ENCODE assay signal across 21 cellular contexts in the genomic region with DNA sequence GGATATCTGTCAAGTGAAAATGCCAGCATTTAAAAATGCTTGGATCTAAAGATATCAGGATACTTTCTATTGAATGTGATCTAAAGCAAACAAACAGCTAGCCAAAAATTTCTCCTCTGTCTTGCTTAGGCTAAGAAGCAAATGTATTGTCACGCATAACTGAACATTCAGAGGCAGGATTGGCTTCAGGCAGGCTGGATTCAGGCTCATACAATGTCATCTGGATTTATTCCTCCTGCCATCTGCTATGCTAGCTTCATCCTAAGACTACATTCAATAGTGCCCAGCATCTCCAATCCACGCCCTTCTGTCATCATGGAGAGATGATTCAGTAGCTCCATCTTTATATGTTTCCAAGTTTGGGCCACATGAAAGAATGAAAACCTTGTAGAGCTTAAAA. TPM values are rescaled to one million over a fixed set of nuclear protein-coding genes. Genes with fewer than 3 reads are reported as not detected.
DNase-seq lines count a peak whose midpoint lies in the region; ATAC-seq and TF ChIP-seq lines count a peak whose summit lies in the region.
"Had no signal": no experiment of that assay in that cellular context is flagged by ENCODE, and none has a peak within 500 bp of the region (broad histone marks: within the 10 kb centered on the region; RNA-seq: fewer than 3 reads in every experiment).

No MANE protein-coding gene starts in this region.

- ATAC-seq in GM18505 (IDR thresholded peaks at IDR 0.05; ENCODE audit: unreplicated experiment), result no peak
- ATAC-seq: PC-3 had no signal

- no peaks in the 10 kb centered on the region for H3K4me1 ChIP-seq in ascending aorta
- H3K4me1 ChIP-seq: HAP-1 had no signal

- no peak overlapping the region for H3K27ac ChIP-seq in ascending aorta
- H3K27ac ChIP-seq: 22Rv1 had no signal

- no peak overlapping the region for H3K27ac Mint-ChIP-seq in activated CD4-positive, alpha-beta T cell treated with anti-CD3 and anti-CD28 coated beads, Interleukin-2, amount 10 ng/mL, durations not matched to agents 7 days and 5 days
- H3K27ac Mint-ChIP-seq: HFFc6 had no signal

- no peaks in the 10 kb centered on the region for H3K36me3 Mint-ChIP-seq in activated CD4-positive, alpha-beta T cell treated with anti-CD3 and anti-CD28 coated beads, Interleukin-2, amount 10 ng/mL, durations not matched to agents 7 days and 5 days (ENCODE audit: low read depth)

- H3K36me3 ChIP-seq in ascending aorta, result no peaks in the 10 kb centered on the region
- H3K36me3 ChIP-seq: HAP-1 had no signal

- no peak overlapping the region for H3K4me3 Mint-ChIP-seq in activated CD4-positive, alpha-beta T cell treated with anti-CD3 and anti-CD28 coated beads, Interleukin-2, amount 10 ng/mL, durations not matched to agents 7 days and 5 days
- H3K4me3 Mint-ChIP-seq: HFFc6 had no signal

- no peak for TF ChIP-seq POLR2A in GM18505 (IDR thresholded peaks at IDR 0.05; ENCODE audit: borderline replicate concordance, extremely low read depth, insufficient read depth, insufficient read length)

- intact Hi-C loops in ascending aorta (cut with DNase I), result no loop called here

- H3K27me3 Mint-ChIP-seq in activated CD4-positive, alpha-beta T cell treated with anti-CD3 and anti-CD28 coated beads, Interleukin-2, amount 10 ng/mL, durations not matched to agents 7 days and 5 days, result peaks cover 15% of the 10 kb centered on the region

- POLR2A ChIA-PET in activated CD4-positive, alpha-beta T cell treated with anti-CD3 and anti-CD28 coated beads, Interleukin-2, amount 10 ng/mL, durations not matched to agents 7 days and 5 days (lab: Charles Lee), result no interaction called here

- H3K4me3 ChIP-seq in ascending aorta, result no peak overlapping the region
- H3K4me3 ChIP-seq: HAP-1 had no signal

- H3K9me3 Mint-ChIP-seq in activated CD4-positive, alpha-beta T cell treated with anti-CD3 and anti-CD28 coated beads, Interleukin-2, amount 10 ng/mL, durations not matched to agents 7 days and 5 days, result peaks cover 8% of the 10 kb centered on the region
- H3K9me3 Mint-ChIP-seq: HFFc6 had no signal

- H3K4me1 Mint-ChIP-seq in activated CD4-positive, alpha-beta T cell treated with anti-CD3 and anti-CD28 coated beads, Interleukin-2, amount 10 ng/mL, durations not matched to agents 7 days and 5 days, result no peaks in the 10 kb centered on the region

- no peak for TF ChIP-seq CTCF in ascending aorta (IDR thresholded peaks at IDR 0.05)

- peak; percentile 10 for DNase-seq in DMS 273 (lab: John Stamatoyannopoulos, UW; ENCODE audit: unreplicated experiment)
- no peak for DNase-seq in DMS 273 treated with DMSO at 0.1 percent for 48 hours (lab: John Stamatoyannopoulos, UW)
- DNase-seq in NCI-H69 (lab: John Stamatoyannopoulos, UW), result peak; percentile 4
- peak; percentile 77 for DNase-seq in dedifferentiated amniotic fluid mesenchymal stem cell (ENCODE audit: extremely low spot score)
- no peak for DNase-seq in ascending aorta (ENCODE audit: low spot score in 2 of 2)
- no peak for DNase-seq in NCI-H526 (lab: John Stamatoyannopoulos, UW)
- DNase-seq in activated CD4-positive, alpha-beta T cell treated with anti-CD3 and anti-CD28 coated beads, Interleukin-2, amount 10 ng/mL, durations not matched to agents 7 days and 5 days, result no peak
- DNase-seq: ACHN; GOT3; HFFc6; KBM-7; NCI-H2081; NCI-H345; NCI-H748 treated with DMSO at 0.1 percent for 48 hours; NK-92 treated with Interleukin-12 subunit alpha and Interleukin-12 subunit beta, amount 100 ng/mL, for 24 hours; PC-3; SK-N-SH; SW 1271 had no signal

- CTCF ChIA-PET in activated CD4-positive, alpha-beta T cell treated with anti-CD3 and anti-CD28 coated beads, Interleukin-2, amount 10 ng/mL, durations not matched to agents 7 days and 5 days (lab: Charles Lee), result no interaction called here

- H3K27me3 ChIP-seq in ascending aorta, result no peaks in the 10 kb centered on the region

- no peaks in the 10 kb centered on the region for H3K9me3 ChIP-seq in ascending aorta
- H3K9me3 ChIP-seq: HAP-1, SK-N-SH had no signal

RNA-seq across cellular contexts. Expression of a gene that starts 27.1 kb away (rescaled TPM):
- 68.9 TPM for total RNA-seq in ascending aorta
- 10 to 100 TPM; 26.8 to 27.7 TPM for total RNA-seq in activated CD4-positive, alpha-beta T cell treated with anti-CD3 and anti-CD28 coated beads, Interleukin-2, amount 10 ng/mL, durations not matched to agents 7 days and 5 days

Comparison
In these comparisons a context has a peak if more than half of its experiments do, and no peak if none do; other contexts are left out.
1. DNase-seq: peak in DMS 273 (single experiment), NCI-H69 (single experiment) and dedifferentiated amniotic fluid mesenchymal stem cell (single experiment); none in DMS 273 treated with DMSO at 0.1 percent for 48 hours (single experiment), ascending aorta (0 of 2), NCI-H526 (0 of 2) and activated CD4-positive, alpha-beta T cell treated with anti-CD3 and anti-CD28 coated beads, Interleukin-2, amount 10 ng/mL, durations not matched to agents 7 days and 5 days (single experiment).